In genomic region chr22:41699264-41700104, GRCh38 we compare ENCODE assay signal across 9 cellular contexts. TPM values are rescaled to one million over a fixed set of nuclear protein-coding genes. Genes with fewer than 3 reads are reported as not detected.
A peak's percentile ranks its signal among the peaks of the same experiment; 100 is the strongest.
DNase-seq lines count a peak whose midpoint lies in the region; ATAC-seq and TF ChIP-seq lines count a peak whose summit lies in the region.
"Had no signal": no experiment of that assay in that cellular context is flagged by ENCODE, and none has a peak within 500 bp of the region (broad histone marks: within the 10 kb centered on the region; RNA-seq: fewer than 3 reads in every experiment).

TSS of gene MEI1 (plus strand) at chr22:41699503. CDS start at chr22:41699539, 36 bp downstream.

- H3K27me3 Mint-ChIP-seq in GM23338 (ENCODE audit: insufficient read depth, low read depth, poor library complexity): peaks cover 18% of the 10 kb centered on the region
- peaks cover 0 to 2% (median 0%) of the 10 kb centered on the region in 5 donors for H3K27me3 Mint-ChIP-seq in naive thymus-derived CD8-positive, alpha-beta T cell
- no peaks in the 10 kb centered on the region for H3K27me3 Mint-ChIP-seq in stimulated activated memory B cell treated with anti-CD40 and anti-IgM and Interleukin-4, amounts not matched to agents 10 μg/mL and 1 μg/mL and 100 μg/mL, for 72 hours

- no peak within 1 kb of the TSS for H3K27ac ChIP-seq in GM23338 (ENCODE audit: low read depth)

- H2AFZ ChIP-seq in GM23338: peak within 1 kb of the TSS; percentile 60; the same call in 1 of the 2 replicates

- H3K36me3 ChIP-seq in GM23338 (ENCODE audit: insufficient read depth): no peaks in the 10 kb centered on the region

- H3K4me3 Mint-ChIP-seq in GM23338: no peak within 1 kb of the TSS
- peak within 1 kb of the TSS; percentile 55 to 88 (median 82) for H3K4me3 Mint-ChIP-seq in naive thymus-derived CD8-positive, alpha-beta T cell
- peak within 1 kb of the TSS; percentile 68 for H3K4me3 Mint-ChIP-seq in stimulated activated memory B cell treated with anti-CD40 and anti-IgM and Interleukin-4, amounts not matched to agents 10 μg/mL and 1 μg/mL and 100 μg/mL, for 72 hours

- peaks cover 10% of the 10 kb centered on the region for H3K4me1 ChIP-seq in GM23338 (ENCODE audit: insufficient read depth)

- H3K27ac Mint-ChIP-seq in GM23338: no peak within 1 kb of the TSS
- peak within 1 kb of the TSS; percentile 83 to 95 (median 87) for H3K27ac Mint-ChIP-seq in naive thymus-derived CD8-positive, alpha-beta T cell
- peak within 1 kb of the TSS; percentile 35 for H3K27ac Mint-ChIP-seq in stimulated activated memory B cell treated with anti-CD40 and anti-IgM and Interleukin-4, amounts not matched to agents 10 μg/mL and 1 μg/mL and 100 μg/mL, for 72 hours

- no peak within 1 kb of the TSS for H3K4me2 ChIP-seq in GM23338

- DNase-seq in GM23338 (ENCODE audit: low spot score) (peak; percentile 91), epithelial cell of esophagus (ENCODE audit: low read depth) (peak; percentile 63), NCI-H345 (lab: John Stamatoyannopoulos, UW) (no peak), NCI-H510A treated with DMSO at 0.1 percent for 48 hours (lab: John Stamatoyannopoulos, UW) (no peak)
- DNase-seq in activated CD8-positive, alpha-beta memory T cell treated with anti-CD3 and anti-CD28 coated beads, Interleukin-2, amount 50 U/mL, for 1 hour (ENCODE audit: extremely low read depth): peak; percentile 83
- DNase-seq in naive thymus-derived CD8-positive, alpha-beta T cell: peak; percentile 80 to 95 (median 88)

- H3K4me3 ChIP-seq in GM23338 (no peak within 1 kb of the TSS), epithelial cell of esophagus (ENCODE audit: low read length) (no peak within 1 kb of the TSS)

- H3K79me2 ChIP-seq in GM23338 (replicated peaks; ENCODE audit: insufficient read depth): no peaks in the 10 kb centered on the region

- H3K9me3 Mint-ChIP-seq in GM23338: peaks cover 5% of the 10 kb centered on the region; the same call in 2 of the 3 replicates
- no peaks in the 10 kb centered on the region for H3K9me3 Mint-ChIP-seq in naive thymus-derived CD8-positive, alpha-beta T cell
- H3K9me3 Mint-ChIP-seq in stimulated activated memory B cell treated with anti-CD40 and anti-IgM and Interleukin-4, amounts not matched to agents 10 μg/mL and 1 μg/mL and 100 μg/mL, for 72 hours: no peaks in the 10 kb centered on the region

- 0 out of 2 replicates have a peak, but pooled peaks cover 8% of the 10 kb centered on the region for H3F3A ChIP-seq in GM23338 (replicated peaks; ENCODE audit: low read depth)

- no peaks in the 10 kb centered on the region for H4K20me1 ChIP-seq in GM23338 (replicated peaks; ENCODE audit: insufficient read depth)

- TF ChIP-seq CTCF in GM23338 (conservative IDR thresholded peaks at IDR 0.05; ENCODE audit: low read depth in 2 of 2) (no peak), epithelial cell of esophagus (IDR thresholded peaks at IDR 0.05; ENCODE audit: insufficient read depth, low read depth, low read length, missing control alignments) (no peak)

- peaks cover 7% of the 10 kb centered on the region; the same call in 2 of the 3 replicates for H3K4me1 Mint-ChIP-seq in GM23338
- peaks cover 11 to 13% (median 12%) of the 10 kb centered on the region in 4 donors for H3K4me1 Mint-ChIP-seq in naive thymus-derived CD8-positive, alpha-beta T cell
- H3K4me1 Mint-ChIP-seq in stimulated activated memory B cell treated with anti-CD40 and anti-IgM and Interleukin-4, amounts not matched to agents 10 μg/mL and 1 μg/mL and 100 μg/mL, for 72 hours: peaks cover 15% of the 10 kb centered on the region

- no peaks in the 10 kb centered on the region for H3K9me2 ChIP-seq in GM23338 (ENCODE audit: insufficient read depth)

- H3K36me3 Mint-ChIP-seq in GM23338 (ENCODE audit: low read depth): peaks cover 6% of the 10 kb centered on the region; the same call in 2 of the 3 replicates
- no peaks in the 10 kb centered on the region for H3K36me3 Mint-ChIP-seq in naive thymus-derived CD8-positive, alpha-beta T cell
- H3K36me3 Mint-ChIP-seq in stimulated activated memory B cell treated with anti-CD40 and anti-IgM and Interleukin-4, amounts not matched to agents 10 μg/mL and 1 μg/mL and 100 μg/mL, for 72 hours: no peaks in the 10 kb centered on the region

- POLR2A ChIA-PET in naive thymus-derived CD8-positive, alpha-beta T cell (lab: Charles Lee): interaction anchor here (0.6 to 4.4 kb wide), 8 partner anchors 11 to 241 kb away, joined by 3 to 38 read pairs (median 7); partner anchors contain the start of genes CCDC134, SNU13 and SREBF2

- H3K27me3 ChIP-seq in GM23338 (ENCODE audit: insufficient read depth): peaks cover 34% of the 10 kb centered on the region

- ATAC-seq in GM23338 (peak; percentile 35), GM19455 (IDR thresholded peaks at IDR 0.05; ENCODE audit: unreplicated experiment) (no peak)
- ATAC-seq in naive thymus-derived CD8-positive, alpha-beta T cell: peak; percentile 87 to 91
- ATAC-seq in stimulated activated memory B cell treated with anti-CD40 and anti-IgM and Interleukin-4, amounts not matched to agents 10 μg/mL and 1 μg/mL and 100 μg/mL, for 72 hours: peak; percentile 79

TF ChIP-seq in GM23338, 12 proteins besides CTCF, POLR2A, EP300 and RAD21:
- TF ChIP-seq POLR2AphosphoS5 (IDR thresholded peaks at IDR 0.05; ENCODE audit: low read depth): peak; percentile 47; the same call in 1 of the 2 replicates
- TF ChIP-seq ZNF331 (CRISPR knock-in tag; IDR thresholded peaks at IDR 0.05; ENCODE audit: low read depth): no peak

RNA-seq across cellular contexts. Expression of gene MEI1, which starts in this region (rescaled TPM):
- total RNA-seq in GM23338 (2014; rRNA removed; shearing (Covaris generic)): 0.27 and 0.28 TPM in 2 replicates
- polyA plus RNA-seq in GM23338 (2016; fragmentation: Nextera tagmentation; extraction: Ambion mirVana): 0.09 and 0.87 TPM in 2 replicates
- total RNA-seq in naive thymus-derived CD8-positive, alpha-beta T cell: 10 to 100 TPM; 52.9 to 62.8 TPM
- polyA plus RNA-seq in naive thymus-derived CD8-positive, alpha-beta T cell: 100 to 1,000 TPM in 1 of 3 donors, 10 to 100 TPM in 2; 89.5 to 153 (median 98.3) TPM
- total RNA-seq: M059J had no signal

Comparison
In these comparisons a context has a peak if more than half of its experiments do, and no peak if none do; other contexts are left out.
1. RNA of gene MEI1 (total RNA-seq): 52.9 to 62.8 TPM in naive thymus-derived CD8-positive, alpha-beta T cell; 0.27 to 0.28 TPM in GM23338; every median in the first group is over 10 times any median in the second.
2. RNA of gene MEI1 (polyA plus RNA-seq): 89.5 to 153 TPM in naive thymus-derived CD8-positive, alpha-beta T cell; 0.09 to 0.87 TPM in GM23338; every median in the first group is over 10 times any median in the second.
3. Peak in DNase-seq and ATAC-seq in GM23338; RNA of the gene not detected or under 1 TPM.
4. DNase-seq: peak in activated CD8-positive, alpha-beta memory T cell treated with anti-CD3 and anti-CD28 coated beads, Interleukin-2, amount 50 U/mL, for 1 hour (single experiment), epithelial cell of esophagus (single experiment) and naive thymus-derived CD8-positive, alpha-beta T cell (10 of 10); none in NCI-H345 (single experiment) and NCI-H510A treated with DMSO at 0.1 percent for 48 hours (single experiment).